In genomic region chr1:116128669-116129068, GRCh38 we compare ENCODE assay signal across 13 cellular contexts. TPM values are rescaled to one million over a fixed set of nuclear protein-coding genes. Genes with fewer than 3 reads are reported as not detected.
DNase-seq lines count a peak whose midpoint lies in the region; ATAC-seq and TF ChIP-seq lines count a peak whose summit lies in the region.
"Had no signal": no experiment of that assay in that cellular context is flagged by ENCODE, and none has a peak within 500 bp of the region (broad histone marks: within the 10 kb centered on the region; RNA-seq: fewer than 3 reads in every experiment).

No MANE protein-coding gene starts in this region.

- no peaks in the 10 kb centered on the region for H3K9me3 ChIP-seq in PC-3 (ENCODE audit: low read length)

- POLR2A ChIA-PET in naive thymus-derived CD8-positive, alpha-beta T cell (lab: Charles Lee): no interaction called here
- POLR2A ChIA-PET in PC-3 (lab: Charles Lee; ENCODE audit: unreplicated experiment): no interaction called here

- H3K9me2 ChIP-seq in PC-3 (replicated peaks; ENCODE audit: low read length): no peaks in the 10 kb centered on the region

- H3K4me1 ChIP-seq in PC-3 (ENCODE audit: insufficient read depth, low read length): peaks cover 19% of the 10 kb centered on the region

- H3K4me1 Mint-ChIP-seq in activated CD4-positive, alpha-beta T cell treated with anti-CD3 and anti-CD28 coated beads, Interleukin-2, amount 10 ng/mL, durations not matched to agents 24 days and 14 days: peaks cover 17% of the 10 kb centered on the region
- peaks cover 36% of the 10 kb centered on the region for H3K4me1 Mint-ChIP-seq in activated T-cell treated with anti-CD3 and anti-CD28 coated beads, Interleukin-2, amount 50 U/mL, for 4 hours (ENCODE audit: low read depth)
- H3K4me1 Mint-ChIP-seq in naive thymus-derived CD8-positive, alpha-beta T cell: peaks cover 20 to 44% (median 37%) of the 10 kb centered on the region in 4 donors
- H3K4me1 Mint-ChIP-seq in stimulated activated effector memory CD8-positive, alpha-beta T cell treated with anti-CD3 and anti-CD28 coated beads, Interleukin-12 subunit alpha, Interleukin-12 subunit beta, amount 100 ng/mL, for 72 hours: peaks cover 35% of the 10 kb centered on the region

- H3F3A ChIP-seq in PC-3 (ENCODE audit: low read length, unreplicated experiment): no peaks in the 10 kb centered on the region

- no peaks in the 10 kb centered on the region for H4K20me1 ChIP-seq in PC-3 (ENCODE audit: low read length)

- H3K27me3 ChIP-seq in PC-3 (ENCODE audit: low read length): no peaks in the 10 kb centered on the region

- peak; percentile 66 for DNase-seq in activated CD4-positive, alpha-beta T cell treated with anti-CD3 and anti-CD28 coated beads, Interleukin-2, amount 10 ng/mL, durations not matched to agents 24 days and 14 days
- peak; percentile 39 for DNase-seq in activated T-cell treated with anti-CD3 and anti-CD28 coated beads, Interleukin-2, amount 50 U/mL, for 4 hours
- DNase-seq in naive thymus-derived CD8-positive, alpha-beta T cell: peak in 7 of 10 donors; percentile 26 to 78 (median 62)
- DNase-seq in stimulated activated effector memory CD8-positive, alpha-beta T cell treated with anti-CD3 and anti-CD28 coated beads, Interleukin-12 subunit alpha, Interleukin-12 subunit beta, amount 100 ng/mL, for 72 hours (ENCODE audit: low spot score in 2 of 2): peak in 1 of 2 donors; percentile 66
- DNase-seq in PC-3: no peak
- DNase-seq in Ammon's horn (ENCODE audit: low spot score): no peak
- no peak for DNase-seq in NCI-H2029 (lab: John Stamatoyannopoulos, UW)
- DNase-seq: NCI-H1436 treated with DMSO at 0.1 percent for 48 hours, NCI-H526, SW 1271 had no signal

- peaks cover 23% of the 10 kb centered on the region for H3K27me3 Mint-ChIP-seq in activated CD4-positive, alpha-beta T cell treated with anti-CD3 and anti-CD28 coated beads, Interleukin-2, amount 10 ng/mL, durations not matched to agents 24 days and 14 days
- peaks cover 15% of the 10 kb centered on the region for H3K27me3 Mint-ChIP-seq in activated T-cell treated with anti-CD3 and anti-CD28 coated beads, Interleukin-2, amount 50 U/mL, for 4 hours (ENCODE audit: low read depth)
- H3K27me3 Mint-ChIP-seq in naive thymus-derived CD8-positive, alpha-beta T cell: peaks cover 0 to 6% (median 3%) of the 10 kb centered on the region in 5 donors

- no peaks in the 10 kb centered on the region for H3K79me2 ChIP-seq in PC-3 (ENCODE audit: low read length)

- H3K4me2 ChIP-seq in PC-3 (ENCODE audit: low read length): no peak overlapping the region

- ATAC-seq in activated T-cell treated with anti-CD3 and anti-CD28 coated beads, Interleukin-2, amount 50 U/mL, for 4 hours: peak; percentile 88 to 91
- peak; percentile 90 for ATAC-seq in naive thymus-derived CD8-positive, alpha-beta T cell
- peak; percentile 93 for ATAC-seq in stimulated activated effector memory CD8-positive, alpha-beta T cell treated with anti-CD3 and anti-CD28 coated beads, Interleukin-12 subunit alpha, Interleukin-12 subunit beta, amount 100 ng/mL, for 72 hours
- ATAC-seq in PC-3: no peak

- intact Hi-C loops in activated CD4-positive, alpha-beta T cell treated with anti-CD3 and anti-CD28 coated beads, Interleukin-2, amount 10 ng/mL, durations not matched to agents 24 days and 14 days (cut with micrococcal nuclease): no loop called here
- intact Hi-C loops in PC-3 (cut with micrococcal nuclease): no loop called here

- H2AFZ ChIP-seq in PC-3 (ENCODE audit: low read length): no peak overlapping the region

- peak overlapping the region; percentile 34 for H3K27ac Mint-ChIP-seq in activated CD4-positive, alpha-beta T cell treated with anti-CD3 and anti-CD28 coated beads, Interleukin-2, amount 10 ng/mL, durations not matched to agents 24 days and 14 days
- peak overlapping the region; percentile 60 to 91 (median 82) for H3K27ac Mint-ChIP-seq in naive thymus-derived CD8-positive, alpha-beta T cell
- no peak overlapping the region for H3K27ac Mint-ChIP-seq in stimulated activated effector memory CD8-positive, alpha-beta T cell treated with anti-CD3 and anti-CD28 coated beads, Interleukin-12 subunit alpha, Interleukin-12 subunit beta, amount 100 ng/mL, for 72 hours

- H3K27ac ChIP-seq in PC-3 (ENCODE audit: low read length): no peak overlapping the region
- H3K27ac ChIP-seq: C4-2B, skin epidermis had no signal

- H3K36me3 ChIP-seq in PC-3 (ENCODE audit: low read depth, low read length): no peaks in the 10 kb centered on the region

- no peak for TF ChIP-seq CTCF in PC-3 (conservative IDR thresholded peaks at IDR 0.05; ENCODE audit: low read depth, low read length)

- H3K9ac ChIP-seq in PC-3 (ENCODE audit: low read length): no peak overlapping the region

- no peak overlapping the region for H3K4me3 ChIP-seq in PC-3 (ENCODE audit: low read length)
- H3K4me3 ChIP-seq: skin epidermis had no signal

- H3K4me3 Mint-ChIP-seq in activated CD4-positive, alpha-beta T cell treated with anti-CD3 and anti-CD28 coated beads, Interleukin-2, amount 10 ng/mL, durations not matched to agents 24 days and 14 days: no peak overlapping the region
- H3K4me3 Mint-ChIP-seq in activated T-cell treated with anti-CD3 and anti-CD28 coated beads, Interleukin-2, amount 50 U/mL, for 4 hours: no peak overlapping the region
- H3K4me3 Mint-ChIP-seq in naive thymus-derived CD8-positive, alpha-beta T cell: peak overlapping the region in 9 of 10 donors; percentile 48 to 84 (median 71)
- no peak overlapping the region for H3K4me3 Mint-ChIP-seq in stimulated activated effector memory CD8-positive, alpha-beta T cell treated with anti-CD3 and anti-CD28 coated beads, Interleukin-12 subunit alpha, Interleukin-12 subunit beta, amount 100 ng/mL, for 72 hours

- H3K9me3 Mint-ChIP-seq in activated CD4-positive, alpha-beta T cell treated with anti-CD3 and anti-CD28 coated beads, Interleukin-2, amount 10 ng/mL, durations not matched to agents 24 days and 14 days: no peaks in the 10 kb centered on the region
- H3K9me3 Mint-ChIP-seq in activated T-cell treated with anti-CD3 and anti-CD28 coated beads, Interleukin-2, amount 50 U/mL, for 4 hours: no peaks in the 10 kb centered on the region
- H3K9me3 Mint-ChIP-seq in naive thymus-derived CD8-positive, alpha-beta T cell: no peaks in the 10 kb centered on the region
- no peaks in the 10 kb centered on the region for H3K9me3 Mint-ChIP-seq in stimulated activated effector memory CD8-positive, alpha-beta T cell treated with anti-CD3 and anti-CD28 coated beads, Interleukin-12 subunit alpha, Interleukin-12 subunit beta, amount 100 ng/mL, for 72 hours

- no peaks in the 10 kb centered on the region for H3K36me3 Mint-ChIP-seq in activated CD4-positive, alpha-beta T cell treated with anti-CD3 and anti-CD28 coated beads, Interleukin-2, amount 10 ng/mL, durations not matched to agents 24 days and 14 days (ENCODE audit: low read depth)
- no peaks in the 10 kb centered on the region for H3K36me3 Mint-ChIP-seq in activated T-cell treated with anti-CD3 and anti-CD28 coated beads, Interleukin-2, amount 50 U/mL, for 4 hours (ENCODE audit: insufficient read depth)
- H3K36me3 Mint-ChIP-seq in naive thymus-derived CD8-positive, alpha-beta T cell: no peaks in the 10 kb centered on the region
- H3K36me3 Mint-ChIP-seq in stimulated activated effector memory CD8-positive, alpha-beta T cell treated with anti-CD3 and anti-CD28 coated beads, Interleukin-12 subunit alpha, Interleukin-12 subunit beta, amount 100 ng/mL, for 72 hours: no peaks in the 10 kb centered on the region

- CTCF ChIA-PET in PC-3 (lab: Charles Lee): no interaction called here

- BruUV-seq in PC-3 (replicated peaks; lab: Mats Ljungman, UMichigan): no TSS peak

RNA-seq across cellular contexts. Expression of gene MAB21L3, which starts 17.5 kb away (rescaled TPM):
- total RNA-seq in activated CD4-positive, alpha-beta T cell treated with anti-CD3 and anti-CD28 coated beads, Interleukin-2, amount 10 ng/mL, durations not matched to agents 24 days and 14 days: not detected in 2 replicates
- not detected for total RNA-seq in activated T-cell treated with anti-CD3 and anti-CD28 coated beads, Interleukin-2, amount 50 U/mL, for 4 hours
- total RNA-seq in naive thymus-derived CD8-positive, alpha-beta T cell: not detected
- not detected for polyA plus RNA-seq in naive thymus-derived CD8-positive, alpha-beta T cell
- 1.4 and 2.6 TPM in 2 replicates for total RNA-seq in PC-3 (2014; rRNA removed)
- total RNA-seq: lung microvascular endothelial cell had no signal

Comparison
In these comparisons a context has a peak if more than half of its experiments do, and no peak if none do; other contexts are left out.
1. DNase-seq: peak in activated CD4-positive, alpha-beta T cell treated with anti-CD3 and anti-CD28 coated beads, Interleukin-2, amount 10 ng/mL, durations not matched to agents 24 days and 14 days (single experiment), activated T-cell treated with anti-CD3 and anti-CD28 coated beads, Interleukin-2, amount 50 U/mL, for 4 hours (single experiment) and naive thymus-derived CD8-positive, alpha-beta T cell (7 of 10); none in PC-3 (single experiment), Ammon's horn (single experiment) and NCI-H2029 (single experiment).
2. H3K4me3 Mint-ChIP-seq: peak in naive thymus-derived CD8-positive, alpha-beta T cell (9 of 10); none in activated CD4-positive, alpha-beta T cell treated with anti-CD3 and anti-CD28 coated beads, Interleukin-2, amount 10 ng/mL, durations not matched to agents 24 days and 14 days (single experiment), activated T-cell treated with anti-CD3 and anti-CD28 coated beads, Interleukin-2, amount 50 U/mL, for 4 hours (single experiment) and stimulated activated effector memory CD8-positive, alpha-beta T cell treated with anti-CD3 and anti-CD28 coated beads, Interleukin-12 subunit alpha, Interleukin-12 subunit beta, amount 100 ng/mL, for 72 hours (single experiment).